In the genomic region with DNA sequence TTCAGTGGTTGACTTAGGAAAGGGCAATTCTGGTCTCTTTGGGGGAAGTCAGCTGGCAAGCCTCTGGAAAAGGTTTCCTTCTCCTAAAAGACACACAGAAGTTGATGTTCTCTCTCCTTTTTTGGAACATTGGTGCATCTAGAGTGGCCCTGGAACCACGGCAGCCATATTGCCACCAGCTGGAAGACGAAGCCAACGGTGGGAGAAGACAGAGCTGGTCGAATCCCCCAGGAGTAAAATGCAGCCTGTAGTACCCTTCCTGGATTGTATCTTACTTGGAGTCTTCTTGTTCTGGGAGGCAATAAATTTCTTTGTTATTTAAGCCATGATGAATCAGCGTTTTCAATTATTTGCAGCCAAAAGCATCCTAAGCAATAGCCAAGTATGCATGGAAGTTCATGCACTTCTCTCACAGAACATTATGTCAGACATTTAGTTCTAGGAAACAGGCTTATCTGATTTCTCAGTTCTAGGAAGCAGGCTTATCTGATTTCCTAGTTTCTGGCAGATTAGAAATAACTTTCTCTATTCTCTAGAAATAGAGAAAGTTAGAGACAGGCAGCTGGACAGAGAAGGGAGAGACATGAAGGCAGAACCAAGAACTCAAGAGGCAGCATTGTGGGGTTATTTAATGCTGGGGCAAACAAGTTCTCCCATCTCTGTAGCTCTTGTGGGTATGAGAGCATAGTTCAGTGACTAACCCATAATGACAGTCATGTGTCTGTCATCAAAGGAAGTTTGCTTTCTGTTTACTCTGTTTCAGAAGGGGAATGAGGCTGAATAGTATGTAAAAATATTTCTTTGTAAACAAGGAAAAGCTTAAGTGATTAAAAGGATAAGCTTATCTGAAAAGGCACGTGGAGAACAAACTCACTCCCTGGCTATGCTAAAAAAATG, we compare ENCODE assay signal across 8 cellular contexts. TPM values are rescaled to one million over a fixed set of nuclear protein-coding genes. Genes with fewer than 3 reads are reported as not detected.
DNase-seq lines count a peak whose midpoint lies in the region; ATAC-seq, FAIRE-seq and TF ChIP-seq lines count a peak whose summit lies in the region.

No MANE protein-coding gene starts in this region.

- no peak overlapping the region for H3K27ac ChIP-seq in thyroid gland

- H3K36me3 Mint-ChIP-seq in naive thymus-derived CD8-positive, alpha-beta T cell, result no peaks in the 10 kb centered on the region

- DNase-seq in GM12892 (ENCODE audit: insufficient read length) (no peak), HT1080 (ENCODE audit: low read depth) (peak; percentile 81), adipocyte (ENCODE audit: low read depth) (peak; percentile 58), thyroid gland (no peak), NCI-H526 (lab: John Stamatoyannopoulos, UW) (no peak), NK-92 (lab: John Stamatoyannopoulos, UW; ENCODE audit: unreplicated experiment) (no peak)
- DNase-seq in naive thymus-derived CD8-positive, alpha-beta T cell, result peak in 3 of 10 donors; percentile 20 to 34 (median 26)

- WGBS in thyroid gland, 2 donors, result 75 to 76% methylated on average over 6 of the region's 6 CpGs

- H3K9me3 Mint-ChIP-seq in naive thymus-derived CD8-positive, alpha-beta T cell, result no peaks in the 10 kb centered on the region

- peak overlapping the region; percentile 71 for H3K9ac ChIP-seq in adipocyte (ENCODE audit: low read length)

- TF ChIP-seq POLR2A in GM12892 (IDR thresholded peaks at IDR 0.05; ENCODE audit: low read depth, low read length), result no peak
- no peak for TF ChIP-seq POLR2A in thyroid gland (IDR thresholded peaks at IDR 0.05)

- H3K4me3 ChIP-seq in adipocyte (ENCODE audit: low read length), result peak overlapping the region; percentile 49
- H3K4me3 ChIP-seq in thyroid gland (replicated peaks in 1 of 3), result no peak overlapping the region

- peak overlapping the region; percentile 61 to 98 (median 73) for H3K27ac Mint-ChIP-seq in naive thymus-derived CD8-positive, alpha-beta T cell

- no peak for TF ChIP-seq CTCF in thyroid gland (IDR thresholded peaks at IDR 0.05)

- POLR2A ChIA-PET in naive thymus-derived CD8-positive, alpha-beta T cell (lab: Charles Lee), result interaction anchor here (0.8 to 1.7 kb wide), 5 partner anchors 16 to 39 kb away, joined by 3 to 11 read pairs (median 4); no protein-coding TSS in a partner anchor

- no peaks in the 10 kb centered on the region for H3K9me3 ChIP-seq in adipocyte (ENCODE audit: control insufficient read depth, low read length)
- no peaks in the 10 kb centered on the region for H3K9me3 ChIP-seq in thyroid gland

- peak; percentile 40 for FAIRE-seq in GM12892 (lab: Jason Lieb, UNC)

- ATAC-seq in GM21528 (IDR thresholded peaks at IDR 0.05; ENCODE audit: low FRiP score, unreplicated experiment), result peak; percentile 80
- peak; percentile 96 for ATAC-seq in naive thymus-derived CD8-positive, alpha-beta T cell

- no peaks in the 10 kb centered on the region for H3K27me3 Mint-ChIP-seq in naive thymus-derived CD8-positive, alpha-beta T cell

- H3K27me3 ChIP-seq in adipocyte (replicated peaks; ENCODE audit: control insufficient read depth, insufficient read depth, low read length) (no peaks in the 10 kb centered on the region), thyroid gland (no peaks in the 10 kb centered on the region)

- H3K4me1 ChIP-seq in adipocyte (ENCODE audit: control insufficient read depth, insufficient read depth, low read length) (peaks cover 45% of the 10 kb centered on the region), thyroid gland (peaks cover 0 to 7% of the 10 kb centered on the region in 2 donors)

- H3K4me1 Mint-ChIP-seq in naive thymus-derived CD8-positive, alpha-beta T cell, result peaks cover 24 to 46% (median 39%) of the 10 kb centered on the region in 4 donors

- intact Hi-C loops in thyroid gland (cut with DNase I), result no loop called here

- H3K36me3 ChIP-seq in adipocyte (ENCODE audit: control insufficient read depth, insufficient read depth, low read length, severe bottlenecking), result no peaks in the 10 kb centered on the region
- H3K36me3 ChIP-seq in thyroid gland, result no peaks in the 10 kb centered on the region

- H3K4me3 Mint-ChIP-seq in naive thymus-derived CD8-positive, alpha-beta T cell, result peak overlapping the region; percentile 4 to 76 (median 50)

RNA-seq across cellular contexts. Expression of a gene that starts 40.5 kb away (rescaled TPM):
- 20.7 TPM for polyA plus RNA-seq in GM12892 (2012; ENCODE audit: missing spikeins)
- 39.2 and 48.1 TPM in 2 replicates for total RNA-seq in HT1080 (2014; rRNA removed; shearing (Covaris generic))
- 29.3 and 30.0 TPM in 2 replicates for polyA plus RNA-seq in HT1080 (2015; cell fraction: cytosol; rRNA removed)
- polyA plus RNA-seq in HT1080 (2015; cell fraction: nucleus; rRNA removed), result 326 and 328 TPM in 2 replicates
- total RNA-seq in naive thymus-derived CD8-positive, alpha-beta T cell, result 10 to 100 TPM; 38.0 to 38.8 TPM
- 1 to 10 TPM; 3.5 to 4.7 (median 4.0) TPM for polyA plus RNA-seq in naive thymus-derived CD8-positive, alpha-beta T cell
- total RNA-seq in thyroid gland, result 10 to 100 TPM in 1 of 4 donors, 1 to 10 TPM in 3; 5.7 to 28.6 (median 7.9) TPM

Comparison
In these comparisons a context has a peak if more than half of its experiments do, and no peak if none do; other contexts are left out.
1. DNase-seq: peak in HT1080 (single experiment) and adipocyte (single experiment); none in GM12892 (single experiment), thyroid gland (0 of 2), NCI-H526 (0 of 2) and NK-92 (single experiment).